In genomic region chr2:42124051-42124813, GRCh38 we compare ENCODE assay signal across 1 cellular context.
TF ChIP-seq lines count a peak whose summit lies in the region.

No MANE protein-coding gene starts in this region.

TF ChIP-seq in GM12878, 131 proteins besides CTCF, POLR2A, EP300 and RAD21 (continued from another document):
- TF ChIP-seq PKNOX1 (IDR thresholded peaks at IDR 0.05) (peak; percentile 33; the same call in 1 of the 2 replicates), RAD51 (IDR thresholded peaks at IDR 0.05) (peak; percentile 76; the same call in 1 of the 2 replicates), ATF2 (IDR thresholded peaks at IDR 0.05; ENCODE audit: low read length) (peak; percentile 52), IRF3 (IDR thresholded peaks at IDR 0.05) (no peak), CBFB (IDR thresholded peaks at IDR 0.05; ENCODE audit: low read depth) (no peak), IKZF2 (IDR thresholded peaks at IDR 0.05) (peak; percentile 74 to 83), NBN (IDR thresholded peaks at IDR 0.05) (peak; percentile 79), SKIL (IDR thresholded peaks at IDR 0.05; ENCODE audit: low read depth, poor library complexity, severe bottlenecking) (peak; percentile 35), MTA2 (IDR thresholded peaks at IDR 0.05; ENCODE audit: low read depth) (peak; percentile 74), ZBTB40 (IDR thresholded peaks at IDR 0.05; ENCODE audit: borderline replicate concordance) (peak; percentile 46; the same call in 1 of the 2 replicates), SIN3A (IDR thresholded peaks at IDR 0.05; ENCODE audit: low read depth, low read length) (no peak), SPI1 (IDR thresholded peaks at IDR 0.05; ENCODE audit: borderline replicate concordance, insufficient read depth, low read depth, low read length) (peak; percentile 71; the same call in 1 of the 2 replicates), REST (IDR thresholded peaks at IDR 0.05; ENCODE audit: low read depth, low read length) (no peak), RUNX3 (IDR thresholded peaks at IDR 0.05; ENCODE audit: low read length) (peak; percentile 70), ZNF384 (IDR thresholded peaks at IDR 0.05; ENCODE audit: borderline replicate concordance, low read depth, low read length) (peak; percentile 74), CREB1 (IDR thresholded peaks at IDR 0.05; ENCODE audit: low read depth) (peak; percentile 95), JUNB (IDR thresholded peaks at IDR 0.05) (0 out of 2 replicates have a peak, but pooled peaks have one; percentile 25), NR2F1 (conservative IDR thresholded peaks at IDR 0.05) (peak; percentile 55; the same call in 1 of the 2 replicates), ZNF24 (IDR thresholded peaks at IDR 0.05) (peak; percentile 91), NFIC (IDR thresholded peaks at IDR 0.05; ENCODE audit: low read depth, low read length) (peak; percentile 62; the same call in 1 of the 2 replicates), MLLT1 (IDR thresholded peaks at IDR 0.05) (0 out of 2 replicates have a peak, but pooled peaks have one; percentile 32), ZBTB33 (IDR thresholded peaks at IDR 0.05) (no peak), BMI1 (IDR thresholded peaks at IDR 0.05; ENCODE audit: borderline replicate concordance) (no peak), FOXM1 (IDR thresholded peaks at IDR 0.05; ENCODE audit: low read depth, low read length) (peak; percentile 54; the same call in 1 of the 2 replicates), GABPA (IDR thresholded peaks at IDR 0.05; ENCODE audit: low read depth) (peak; percentile 65), TBL1XR1 (IDR thresholded peaks at IDR 0.05; ENCODE audit: low read depth, low read length) (no peak), CREM (IDR thresholded peaks at IDR 0.05; ENCODE audit: low read depth) (peak; percentile 89), POU2F2 (IDR thresholded peaks at IDR 0.05; ENCODE audit: borderline replicate concordance, low read depth, low read length) (peak; percentile 47; the same call in 1 of the 3 replicates), ELK1 (IDR thresholded peaks at IDR 0.05; ENCODE audit: low read depth, low read length) (no peak)
TF ChIP-seq in GM12878: peak in this region for 25.
